12 cellular contexts compared by ENCODE assay signal in the genomic region with DNA sequence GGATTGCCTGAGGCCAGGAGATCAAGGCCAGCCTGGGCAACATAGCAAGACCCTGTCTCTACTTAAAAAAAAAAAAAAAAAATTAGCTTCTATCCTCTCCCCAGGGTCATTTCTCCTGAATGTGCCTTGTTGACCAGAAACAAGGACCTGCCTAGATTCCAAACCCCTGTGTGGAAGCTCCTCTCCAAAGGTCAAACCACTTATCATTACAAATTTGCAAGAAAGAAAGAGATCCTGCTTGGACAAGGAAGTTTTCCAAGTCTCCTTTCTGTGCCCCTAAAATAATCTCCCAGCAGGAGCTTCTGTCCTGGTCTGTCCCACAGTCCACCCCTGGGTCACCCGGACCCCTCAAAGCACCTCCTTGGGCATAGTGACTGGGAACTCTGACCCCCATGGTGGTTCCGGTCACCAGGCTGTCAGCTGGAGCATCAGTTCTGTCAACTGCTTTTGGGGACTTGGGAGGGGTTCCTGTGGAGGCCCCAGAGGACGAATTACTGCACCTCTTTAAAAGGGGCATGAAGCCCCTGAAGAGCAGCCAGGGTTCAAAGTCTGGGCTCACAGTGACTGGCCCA. TPM values are rescaled to one million over a fixed set of nuclear protein-coding genes. Genes with fewer than 3 reads are reported as not detected.
DNase-seq lines count a peak whose midpoint lies in the region; ATAC-seq, FAIRE-seq and TF ChIP-seq lines count a peak whose summit lies in the region.
"Had no signal": no experiment of that assay in that cellular context is flagged by ENCODE, and none has a peak within 500 bp of the region (broad histone marks: within the 10 kb centered on the region; RNA-seq: fewer than 3 reads in every experiment).

No MANE protein-coding gene starts in this region.

- H3K4me3 ChIP-seq in A549 (no peak overlapping the region), PC-9 (no peak overlapping the region), endothelial cell of umbilical vein (replicated peaks in 1 of 3; ENCODE audit: insufficient read depth in 1 of 3, low read depth in 1 of 3, low read length in 3 of 3) (no peak overlapping the region), pancreas (no peak overlapping the region)

- peaks cover 75% of the 10 kb centered on the region for H3F3A ChIP-seq in PC-9 (ENCODE audit: insufficient read depth, low read depth)

- peaks cover 13% of the 10 kb centered on the region; the same call in 1 of the 2 replicates for H3K36me3 ChIP-seq in PC-9 (ENCODE audit: low read depth)
- H3K36me3 ChIP-seq in endothelial cell of umbilical vein (ENCODE audit: control insufficient read depth in 2 of 2, extremely low read depth in 1 of 2, insufficient read depth in 2 of 2, low read length in 2 of 2), result peaks cover 2 to 16% of the 10 kb centered on the region in 2 experiments
- H3K36me3 ChIP-seq in pancreas, result no peaks in the 10 kb centered on the region

- H3K9me2 ChIP-seq in PC-9 (ENCODE audit: insufficient read depth), result no peaks in the 10 kb centered on the region

- no peak for TF ChIP-seq RAD21 in A549 (conservative IDR thresholded peaks at IDR 0.05 in 1 of 2, IDR thresholded peaks at IDR 0.05 in 1 of 2)

- DNase-seq in A549 (ENCODE audit: low read depth in 1 of 2, low spot score in 1 of 2) (no peak), PC-9 (no peak), endothelial cell of umbilical vein (ENCODE audit: low read depth, low spot score) (no peak), pancreas (no peak), GDM1 (lab: John Stamatoyannopoulos, UW) (no peak), NCI-H2171 treated with DMSO at 0.1 percent for 48 hours (lab: John Stamatoyannopoulos, UW) (no peak)
- DNase-seq in stimulated activated naive CD4-positive, alpha-beta T cell (lab: John Stamatoyannopoulos, UW), result no peak
- DNase-seq: activated CD4-positive, alpha-beta T cell treated with anti-CD3 and anti-CD28 coated beads, Interleukin-2, amount 50 U/mL, for 48 hours; MM.1S; NCI-H524 treated with DMSO at 0.1 percent for 48 hours had no signal

- WGBS in A549 (ENCODE audit: missing lambda C conversion rate), result 55% methylated on average over 3 of the region's 3 CpGs
- WGBS in pancreas, 2 donors, result 85 to 88% methylated on average over 3 of the region's 3 CpGs

- BruUV-seq in PC-9 (replicated peaks; lab: Mats Ljungman, UMichigan) (no TSS peak), endothelial cell of umbilical vein (replicated peaks; lab: Mats Ljungman, UMichigan) (no TSS peak)

- dilution Hi-C loops in endothelial cell of umbilical vein (cut with MboI; ENCODE audit: extremely low pct_ligation_motif_present, low sequenced_read_pairs), result no loop called here

- no peaks in the 10 kb centered on the region for H3K9me1 ChIP-seq in endothelial cell of umbilical vein (replicated peaks; ENCODE audit: control insufficient read depth, extremely low read depth, insufficient read depth, low read length)

- H3K4me1 ChIP-seq in A549 (peaks cover 95% of the 10 kb centered on the region), PC-9 (replicated peaks; ENCODE audit: insufficient read depth) (peaks cover 85% of the 10 kb centered on the region), endothelial cell of umbilical vein (ENCODE audit: control insufficient read depth, extremely low read depth, insufficient read depth, low read length) (peaks cover 58% of the 10 kb centered on the region), pancreas (peaks cover 53 to 85% (median 72%) of the 10 kb centered on the region in 3 donors)

- H3K4me2 ChIP-seq in A549 (peak overlapping the region; percentile 98), PC-9 (peak overlapping the region; percentile 49; the same call in 1 of the 2 replicates), endothelial cell of umbilical vein (ENCODE audit: insufficient read depth, low read length) (no peak overlapping the region)

- TF ChIP-seq EP300 in A549 (IDR thresholded peaks at IDR 0.05), result no peak

- no peak for FAIRE-seq in A549 (lab: Jason Lieb, UNC)
- FAIRE-seq in endothelial cell of umbilical vein (lab: Jason Lieb, UNC), result no peak
- FAIRE-seq in pancreas (lab: Jason Lieb, UNC), result no peak

- H2AFZ ChIP-seq in PC-9 (no peak overlapping the region), endothelial cell of umbilical vein (ENCODE audit: low read depth, low read length) (no peak overlapping the region)
- H2AFZ ChIP-seq: parathyroid adenoma had no signal

- CTCF ChIA-PET in A549 (lab: Yijun Ruan, JAX) (interaction anchor here (0.7 to 38.0 kb wide), 17 partner anchors 3 to 167 kb away, joined by 3 to 480 read pairs (median 6); no protein-coding TSS in a partner anchor), PC-9 (lab: Charles Lee) (interaction anchor here (0.7 to 2.8 kb wide), 5 partner anchors 10 to 178 kb away, joined by 4 to 19 read pairs (median 7); no protein-coding TSS in a partner anchor), endothelial cell of umbilical vein (lab: Charles Lee) (interaction anchor here (1.0 to 4.0 kb wide), 14 partner anchors 8 to 167 kb away, joined by 4 to 25 read pairs (median 8); no protein-coding TSS in a partner anchor)

- H3K9me3 ChIP-seq in A549, result no peaks in the 10 kb centered on the region
- H3K9me3 ChIP-seq in PC-9 (ENCODE audit: insufficient read depth, low read depth), result no peaks in the 10 kb centered on the region
- no peaks in the 10 kb centered on the region for H3K9me3 ChIP-seq in endothelial cell of umbilical vein (replicated peaks; ENCODE audit: control insufficient read depth, insufficient read depth, low read length)
- H3K9me3 ChIP-seq in pancreas, result no peaks in the 10 kb centered on the region

- intact Hi-C loops in PC-9 (cut with micrococcal nuclease; ENCODE audit: unreplicated experiment), result loop anchor here (1.0 kb wide), 2 partner anchors 16 to 29 kb away; no protein-coding TSS in a partner anchor
- intact Hi-C loops in endothelial cell of umbilical vein (cut with micrococcal nuclease), result loop anchor here (1.0 kb wide), 5 partner anchors 9 to 139 kb away; partner anchors contain the start of gene ACTN1
- intact Hi-C loops in pancreas (cut with DNase I), result no loop called here

- H3K27me3 ChIP-seq in PC-9 (ENCODE audit: insufficient read depth, low read depth) (no peaks in the 10 kb centered on the region), endothelial cell of umbilical vein (ENCODE audit: control insufficient read depth in 2 of 2, insufficient read depth in 2 of 2, low read length in 2 of 2) (no peaks in the 10 kb centered on the region), pancreas (no peaks in the 10 kb centered on the region)

- peaks cover 81% of the 10 kb centered on the region for H4K20me1 ChIP-seq in PC-9 (ENCODE audit: insufficient read depth)
- H4K20me1 ChIP-seq in endothelial cell of umbilical vein (replicated peaks; ENCODE audit: control insufficient read depth, extremely low read depth, insufficient read depth, low read length), result peaks cover 2% of the 10 kb centered on the region

- H3K79me2 ChIP-seq in PC-9 (ENCODE audit: low read depth) (peaks cover 98% of the 10 kb centered on the region), endothelial cell of umbilical vein (ENCODE audit: control insufficient read depth, insufficient read depth, low read length) (peaks cover 100% of the 10 kb centered on the region)
- H3K79me2 ChIP-seq: parathyroid adenoma had no signal

- POLR2A ChIA-PET in A549 (lab: Yijun Ruan, JAX), result interaction anchor here (0.8 to 3.1 kb wide), 6 partner anchors 10 to 77 kb away, joined by 3 to 15 read pairs (median 6); partner anchors contain the start of gene ACTN1
- POLR2A ChIA-PET in PC-9 (lab: Charles Lee; ENCODE audit: unreplicated experiment), result interaction anchor here (1.5 kb wide), 2 partner anchors 16 to 36 kb away, joined by 15 to 34 read pairs; no protein-coding TSS in a partner anchor
- POLR2A ChIA-PET in endothelial cell of umbilical vein (lab: Charles Lee), result interaction anchor here (0.9 to 1.5 kb wide), 10 partner anchors 11 to 97 kb away, joined by 3 to 7 read pairs (median 4); partner anchors contain the start of gene ACTN1

- no peak for ATAC-seq in A549
- ATAC-seq in pancreas, result no peak
- ATAC-seq in HG03196 (IDR thresholded peaks at IDR 0.05; ENCODE audit: unreplicated experiment), result no peak

- no peak for TF ChIP-seq CTCF in A549 (IDR thresholded peaks at IDR 0.05)
- TF ChIP-seq CTCF in PC-9 (conservative IDR thresholded peaks at IDR 0.05), result no peak
- TF ChIP-seq CTCF in endothelial cell of umbilical vein (IDR thresholded peaks at IDR 0.05; ENCODE audit: extremely low read depth in 1 of 2, insufficient read depth in 1 of 2, low read depth in 1 of 2, low read length in 2 of 2), result no peak
- TF ChIP-seq CTCF in pancreas (IDR thresholded peaks at IDR 0.05), result no peak

- TF ChIP-seq POLR2A in A549 (IDR thresholded peaks at IDR 0.05; ENCODE audit: low read length) (no peak), endothelial cell of umbilical vein (IDR thresholded peaks at IDR 0.05; ENCODE audit: low read depth, low read length) (no peak)

- H3K27ac ChIP-seq in A549 (peak overlapping the region; percentile 98 to 99), PC-9 (peak overlapping the region; percentile 40), endothelial cell of umbilical vein (ENCODE audit: insufficient read depth, low read depth, low read length) (peak overlapping the region; percentile 88), pancreas (peak overlapping the region; percentile 49 to 97 (median 74))

- peak overlapping the region; percentile 40 for H3K9ac ChIP-seq in endothelial cell of umbilical vein (replicated peaks; ENCODE audit: extremely low read depth, insufficient read depth, low read length)
- H3K9ac ChIP-seq: parathyroid adenoma had no signal

TF ChIP-seq in endothelial cell of umbilical vein, 7 proteins besides CTCF, POLR2A, EP300 and RAD21 (continues in another document):
- no peak for TF ChIP-seq MAX (IDR thresholded peaks at IDR 0.05; ENCODE audit: insufficient read depth, insufficient read length)

RNA-seq across cellular contexts. Expression of gene ACTN1, which starts 38.4 kb away (rescaled TPM):
- polyA plus RNA-seq in A549 (2011; rRNA removed), result 207 and 208 TPM in 2 replicates
- polyA plus RNA-seq in A549 (2012; cell fraction: cytosol; rRNA removed), result 265 and 286 TPM in 2 replicates
- polyA plus RNA-seq in A549 (2012; cell fraction: nucleus; rRNA removed), result 559 and 760 TPM in 2 replicates
- polyA plus RNA-seq in A549 (2017; fragmentation: RNase III; extraction: RNeasy Plus Mini Kit Qiagen cat#74134 plus additional on column Dnase treatment), result 245 to 269 TPM (median 252 TPM) in 3 replicates
- 580 and 586 TPM in 2 replicates for polyA minus RNA-seq in A549 (2011; rRNA and poly(A)+ RNA removed)
- 314 and 323 TPM in 2 replicates for total RNA-seq in PC-9 (2021)
- total RNA-seq in endothelial cell of umbilical vein, result 442 and 443 TPM in 2 replicates
- polyA plus RNA-seq in endothelial cell of umbilical vein, result 463 and 633 TPM in 2 replicates
- 379 and 382 TPM in 2 replicates for polyA plus RNA-seq in endothelial cell of umbilical vein (2011; cell fraction: cytosol; rRNA removed)
- 777 and 896 TPM in 2 replicates for polyA plus RNA-seq in endothelial cell of umbilical vein (2011; cell fraction: nucleus; rRNA removed)
- polyA plus RNA-seq in endothelial cell of umbilical vein (2012), result 398 and 442 TPM in 2 replicates
- polyA minus RNA-seq in endothelial cell of umbilical vein, result 744 and 789 TPM in 2 replicates
- polyA minus RNA-seq in endothelial cell of umbilical vein (2011; cell fraction: cytosol; rRNA and poly(A)+ RNA removed), result 104 TPM
- 424 and 544 TPM in 2 replicates for polyA minus RNA-seq in endothelial cell of umbilical vein (2011; cell fraction: nucleus; rRNA and poly(A)+ RNA removed)
- total RNA-seq in pancreas, result 100 to 1,000 TPM in 2 of 6 donors, 10 to 100 TPM in 4; 41.4 to 133 (median 50.9) TPM
- 10 to 100 TPM; 24.4 to 47.3 TPM for polyA plus RNA-seq in pancreas

Comparison
In these comparisons a context has a peak if more than half of its experiments do, and no peak if none do; other contexts are left out.
1. H3K27ac ChIP-seq: peak in every context shown above with its lines; median percentile 98 in A549; 88 in endothelial cell of umbilical vein; 74 in pancreas; 40 in PC-9.
2. intact Hi-C loops: an anchor here in PC-9 (1.0 kb wide) and endothelial cell of umbilical vein (1.0 kb wide); none called in pancreas.